In genomic region chr20:19802492-19803158, GRCh38 we compare ENCODE assay signal across 11 cellular contexts. TPM values are rescaled to one million over a fixed set of nuclear protein-coding genes. Genes with fewer than 3 reads are reported as not detected.
A peak's percentile ranks its signal among the peaks of the same experiment; 100 is the strongest.
DNase-seq lines count a peak whose midpoint lies in the region; ATAC-seq and TF ChIP-seq lines count a peak whose summit lies in the region.
"Had no signal": no experiment of that assay in that cellular context is flagged by ENCODE, and none has a peak within 500 bp of the region (broad histone marks: within the 10 kb centered on the region; RNA-seq: fewer than 3 reads in every experiment).

No MANE protein-coding gene starts in this region.

- H3K9ac ChIP-seq in liver (ENCODE audit: low read depth in 1 of 2, low read length in 2 of 2), result no peak overlapping the region

- 75% methylated on average over 4 of the region's 4 CpGs for WGBS in liver

- in situ Hi-C loops in KBM-7 (cut with MboI; ENCODE audit: low pct_unique_long_range_greater_than_20kb, low sequenced_read_pairs), result no loop called here

- DNase-seq in CD14-positive monocyte (ENCODE audit: low spot score) (no peak), KBM-7 (peak; percentile 10), astrocyte of the hippocampus (ENCODE audit: low read depth, low spot score) (peak; percentile 62), C1 segment of cervical spinal cord (lab: John Stamatoyannopoulos, UW) (no peak)
- DNase-seq: midbrain, T-helper 1 cell had no signal

- ATAC-seq in HG02610 (IDR thresholded peaks at IDR 0.05; ENCODE audit: unreplicated experiment) (no peak), HG03108 (IDR thresholded peaks at IDR 0.05; ENCODE audit: unreplicated experiment) (no peak), HG03469 (IDR thresholded peaks at IDR 0.05; ENCODE audit: unreplicated experiment) (no peak)

- H3K27me3 Mint-ChIP-seq in CD14-positive monocyte (ENCODE audit: low read depth in 3 of 3), result no peaks in the 10 kb centered on the region

- H3K36me3 Mint-ChIP-seq in CD14-positive monocyte, result peaks cover 72 to 74% of the 10 kb centered on the region in 2 donors

- peaks cover 0 to 2% (median 0%) of the 10 kb centered on the region in 7 donors for H3K9me3 Mint-ChIP-seq in CD14-positive monocyte

- no peaks in the 10 kb centered on the region for H3K9me3 ChIP-seq in liver (ENCODE audit: control insufficient read depth in 4 of 4, low read length in 3 of 4)
- H3K9me3 ChIP-seq: ascending aorta had no signal

- no peak overlapping the region for H3K4me3 Mint-ChIP-seq in CD14-positive monocyte

- peak; percentile 25 for TF ChIP-seq CTCF in CD14-positive monocyte (IDR thresholded peaks at IDR 0.05)
- TF ChIP-seq CTCF in liver (IDR thresholded peaks at IDR 0.05; ENCODE audit: low read depth, low read length, missing input control), result peak; percentile 19

- H3K27ac Mint-ChIP-seq in CD14-positive monocyte, result no peak overlapping the region

- no peaks in the 10 kb centered on the region for H3K27me3 ChIP-seq in liver (ENCODE audit: control insufficient read depth in 4 of 4, insufficient read depth in 4 of 4, low read length in 3 of 4)
- H3K27me3 ChIP-seq: ascending aorta had no signal

- TF ChIP-seq RAD21 in liver (IDR thresholded peaks at IDR 0.05), result peak; percentile 60 to 61

- H3K27ac ChIP-seq in liver (ENCODE audit: low read depth in 1 of 2, low read length in 2 of 2), result no peak overlapping the region
- H3K27ac ChIP-seq: ascending aorta had no signal

- H3K4me1 ChIP-seq in liver (ENCODE audit: control insufficient read depth in 4 of 4, insufficient read depth in 4 of 4, low read length in 3 of 4), result peaks cover 0 to 2% (median 0%) of the 10 kb centered on the region in 4 donors

- H3K4me3 ChIP-seq in liver (ENCODE audit: low read depth in 1 of 3, low read length in 3 of 3), result no peak overlapping the region
- H3K4me3 ChIP-seq: ascending aorta had no signal

- peaks cover 15% of the 10 kb centered on the region for H3K4me1 Mint-ChIP-seq in CD14-positive monocyte

- intact Hi-C loops in CD14-positive monocyte (cut with micrococcal nuclease), result no loop called here

- H3K36me3 ChIP-seq in liver (ENCODE audit: control insufficient read depth in 4 of 4, insufficient read depth in 3 of 4, low read depth in 1 of 4, low read length in 3 of 4), result peaks cover 0 to 7% (median 2%) of the 10 kb centered on the region in 4 donors

TF ChIP-seq in liver, 16 proteins besides CTCF, POLR2A, EP300 and RAD21:
- TF ChIP-seq MAX (IDR thresholded peaks at IDR 0.05) (no peak), GABPA (IDR thresholded peaks at IDR 0.05 in 1 of 2, conservative IDR thresholded peaks at IDR 0.05 in 1 of 2) (no peak), JUND (IDR thresholded peaks at IDR 0.05) (no peak), NR2F2 (IDR thresholded peaks at IDR 0.05) (no peak), SP1 (IDR thresholded peaks at IDR 0.05) (no peak), ATF3 (IDR thresholded peaks at IDR 0.05) (no peak), HNF4A (conservative IDR thresholded peaks at IDR 0.05) (no peak), REST (IDR thresholded peaks at IDR 0.05) (no peak), ZBTB33 (IDR thresholded peaks at IDR 0.05) (no peak), RXRA (IDR thresholded peaks at IDR 0.05) (no peak), EGR1 (IDR thresholded peaks at IDR 0.05; ENCODE audit: low read depth in 2 of 2) (no peak), FOXA1 (IDR thresholded peaks at IDR 0.05) (no peak), YY1 (IDR thresholded peaks at IDR 0.05) (no peak), FOXA2 (IDR thresholded peaks at IDR 0.05) (no peak), TAF1 (conservative IDR thresholded peaks at IDR 0.05) (no peak), HNF4G (IDR thresholded peaks at IDR 0.05) (no peak)
TF ChIP-seq in liver: peak in this region for 0.

RNA-seq across cellular contexts. Expression of gene RIN2, which starts 44.6 kb away (rescaled TPM):
- polyA plus RNA-seq in CD14-positive monocyte (10 to 100 TPM in 1 of 2 donors, 1 to 10 TPM in 1; 5.6 to 15.4 TPM), liver (1 to 10 TPM; 3.4 to 4.9 TPM)
- total RNA-seq in liver, result 10 to 100 TPM in 1 of 2 donors, 1 to 10 TPM in 1; 7.7 to 16.6 TPM

Comparison
In these comparisons a context has a peak if more than half of its experiments do, and no peak if none do; other contexts are left out.
1. DNase-seq: peak in KBM-7 (single experiment) and astrocyte of the hippocampus (single experiment); none in CD14-positive monocyte (single experiment) and C1 segment of cervical spinal cord (0 of 14).